In genomic region chr15:63626955-63627354, GRCh38 we compare ENCODE assay signal across 25 cellular contexts. TPM values are rescaled to one million over a fixed set of nuclear protein-coding genes. Genes with fewer than 3 reads are reported as not detected.
A peak's percentile ranks its signal among the peaks of the same experiment; 100 is the strongest.
DNase-seq lines count a peak whose midpoint lies in the region; ATAC-seq lines count a peak whose summit lies in the region.
"Had no signal": no experiment of that assay in that cellular context is flagged by ENCODE, and none has a peak within 500 bp of the region (broad histone marks: within the 10 kb centered on the region; RNA-seq: fewer than 3 reads in every experiment).

No MANE protein-coding gene starts in this region.

- no CpG with 5 or more reads among the region's 1 CpG for WGBS in trophoblast cell (ENCODE audit: extremely low coverage, insufficient coverage, insufficient read length)

- DNase-seq in activated CD4-positive, alpha-beta T cell treated with anti-CD3 and anti-CD28 coated beads, Interleukin-2, amount 10 ng/mL, durations not matched to agents 24 days and 14 days = no peak
- DNase-seq in activated CD4-positive, alpha-beta T cell treated with anti-CD3 and anti-CD28 coated beads for 1 hour = no peak
- DNase-seq in SW 1271 (lab: John Stamatoyannopoulos, UW) (no peak), trophoblast cell (no peak)
- DNase-seq: 8988T; activated CD8-positive, alpha-beta memory T cell treated with anti-CD3 and anti-CD28 coated beads, Interleukin-2, amount 50 U/mL, for 48 hours; adrenal gland; CD4-positive, alpha-beta memory T cell; EL; islet precursor cell; Kasumi-1; midbrain; NCI-H1436; NCI-H446 treated with DMSO at 0.1 percent for 48 hours; PC-3; SK-N-SH; stimulated activated CD4-positive, alpha-beta T cell treated with anti-CD3 and anti-CD28 coated beads, Interleukin-2, amount 100 ng/mL, for 24 hours; stimulated activated CD8-positive, alpha-beta memory T cell treated with anti-CD3 and anti-CD28 coated beads, Interleukin-4, amount 100 ng/mL, for 48 hours; upper lobe of right lung had no signal

- no peaks in the 10 kb centered on the region for H3K79me1 ChIP-seq in trophoblast cell (ENCODE audit: low read length)

- H3K4me2 ChIP-seq in trophoblast cell (ENCODE audit: low read length) = no peak overlapping the region
- H3K4me2 ChIP-seq: SK-N-SH had no signal

- H3K9ac ChIP-seq in trophoblast cell (ENCODE audit: low read length) = no peak overlapping the region
- H3K9ac ChIP-seq: SK-N-SH had no signal

- H2BK12ac ChIP-seq in trophoblast cell (ENCODE audit: low read length) = no peak overlapping the region

- intact Hi-C loops in activated CD4-positive, alpha-beta T cell treated with anti-CD3 and anti-CD28 coated beads, Interleukin-2, amount 10 ng/mL, durations not matched to agents 24 days and 14 days (cut with micrococcal nuclease) = no loop called here

- H2AK5ac ChIP-seq in trophoblast cell (ENCODE audit: low read length) = no peak overlapping the region

- H3K23ac ChIP-seq in trophoblast cell (ENCODE audit: low read length) = no peak overlapping the region

- H3K36me3 ChIP-seq in trophoblast cell (ENCODE audit: control insufficient read depth in 1 of 2, insufficient read depth in 2 of 2, low read length in 2 of 2) = peaks cover 47 to 63% of the 10 kb centered on the region in 2 experiments

- H3K27me3 Mint-ChIP-seq in activated CD4-positive, alpha-beta T cell treated with anti-CD3 and anti-CD28 coated beads, Interleukin-2, amount 10 ng/mL, durations not matched to agents 24 days and 14 days = no peaks in the 10 kb centered on the region
- H3K27me3 Mint-ChIP-seq: CD4-positive, alpha-beta memory T cell had no signal

- H3K36me3 Mint-ChIP-seq in activated CD4-positive, alpha-beta T cell treated with anti-CD3 and anti-CD28 coated beads, Interleukin-2, amount 10 ng/mL, durations not matched to agents 24 days and 14 days (ENCODE audit: low read depth) = peaks cover 60% of the 10 kb centered on the region

- no peak overlapping the region for H2AFZ ChIP-seq in trophoblast cell (ENCODE audit: insufficient read depth, low read length, poor library complexity)

- H3K4me3 ChIP-seq in trophoblast cell (ENCODE audit: low read depth, low read length) = no peak overlapping the region
- H3K4me3 ChIP-seq: adrenal gland, right atrium auricular region, upper lobe of right lung had no signal

- H3K4ac ChIP-seq in trophoblast cell (ENCODE audit: low read depth, low read length) = no peak overlapping the region

- no peak overlapping the region for H4K12ac ChIP-seq in trophoblast cell (ENCODE audit: low read depth, low read length)

- no peak overlapping the region for H3K14ac ChIP-seq in trophoblast cell (ENCODE audit: low read length)

- no peak overlapping the region for H2BK120ac ChIP-seq in trophoblast cell (ENCODE audit: insufficient read depth, low read length, poor library complexity)

- H3K27me3 ChIP-seq in layer of hippocampus (ENCODE audit: control insufficient read depth, insufficient read depth, low read length) (no peaks in the 10 kb centered on the region), trophoblast cell (ENCODE audit: insufficient read depth, low read length) (no peaks in the 10 kb centered on the region)
- H3K27me3 ChIP-seq: adrenal gland, right atrium auricular region, upper lobe of right lung had no signal

- H4K91ac ChIP-seq in trophoblast cell (ENCODE audit: low read depth, low read length) = no peak overlapping the region

- no peaks in the 10 kb centered on the region for H3K9me3 ChIP-seq in trophoblast cell (ENCODE audit: insufficient read depth, low read depth, low read length)
- H3K9me3 ChIP-seq: adrenal gland, right atrium auricular region, SK-N-SH, upper lobe of right lung had no signal

- no peaks in the 10 kb centered on the region for H3K79me2 ChIP-seq in trophoblast cell (ENCODE audit: control insufficient read depth, insufficient read depth, low read length, poor library complexity)

- peak; percentile 57 for ATAC-seq in GM19455 (IDR thresholded peaks at IDR 0.05; ENCODE audit: unreplicated experiment)
- ATAC-seq in HG02973 (IDR thresholded peaks at IDR 0.05; ENCODE audit: unreplicated experiment) = peak; percentile 54
- no peak for ATAC-seq in GM18867 (IDR thresholded peaks at IDR 0.05; ENCODE audit: unreplicated experiment)
- ATAC-seq: PC-3, upper lobe of right lung had no signal

- peaks cover 4% of the 10 kb centered on the region for H3K4me1 Mint-ChIP-seq in activated CD4-positive, alpha-beta T cell treated with anti-CD3 and anti-CD28 coated beads, Interleukin-2, amount 10 ng/mL, durations not matched to agents 24 days and 14 days
- H3K4me1 Mint-ChIP-seq: CD4-positive, alpha-beta memory T cell had no signal

- no peak overlapping the region for H2BK5ac ChIP-seq in trophoblast cell (ENCODE audit: low read depth, low read length, poor library complexity)

- no peaks in the 10 kb centered on the region for H3K9me3 Mint-ChIP-seq in activated CD4-positive, alpha-beta T cell treated with anti-CD3 and anti-CD28 coated beads, Interleukin-2, amount 10 ng/mL, durations not matched to agents 24 days and 14 days

- no peak overlapping the region for H4K8ac ChIP-seq in trophoblast cell (ENCODE audit: low read depth, low read length)

- no peak overlapping the region for H3K4me3 Mint-ChIP-seq in activated CD4-positive, alpha-beta T cell treated with anti-CD3 and anti-CD28 coated beads, Interleukin-2, amount 10 ng/mL, durations not matched to agents 24 days and 14 days
- H3K4me3 Mint-ChIP-seq: CD4-positive, alpha-beta memory T cell had no signal

- H3K4me1 ChIP-seq in trophoblast cell (ENCODE audit: control insufficient read depth in 1 of 2, insufficient read depth in 2 of 2, low read length in 2 of 2) = no peaks in the 10 kb centered on the region
- H3K4me1 ChIP-seq: adrenal gland, right atrium auricular region, upper lobe of right lung had no signal

- peak overlapping the region; percentile 25 for H3K27ac ChIP-seq in layer of hippocampus (ENCODE audit: low read depth, low read length)
- no peak overlapping the region for H3K27ac ChIP-seq in trophoblast cell (ENCODE audit: low read depth, low read length)
- H3K27ac ChIP-seq: adrenal gland, right atrium auricular region, upper lobe of right lung had no signal

- H3K18ac ChIP-seq in trophoblast cell (ENCODE audit: low read length) = no peak overlapping the region

- H3K27ac Mint-ChIP-seq in activated CD4-positive, alpha-beta T cell treated with anti-CD3 and anti-CD28 coated beads, Interleukin-2, amount 10 ng/mL, durations not matched to agents 24 days and 14 days = peak overlapping the region; percentile 20

RNA-seq across cellular contexts. Expression of gene FBXL22, which starts 29.8 kb away (rescaled TPM):
- total RNA-seq in activated CD4-positive, alpha-beta T cell treated with anti-CD3 and anti-CD28 coated beads, Interleukin-2, amount 10 ng/mL, durations not matched to agents 24 days and 14 days = 0.80 and 1.3 TPM in 2 replicates
- 0.08 TPM in 2 replicates for polyA plus RNA-seq in trophoblast cell (2013)
- total RNA-seq: epithelial cell of proximal tubule had no signal
